ENCODE assay signal across 8 cellular contexts in the genomic region with DNA sequence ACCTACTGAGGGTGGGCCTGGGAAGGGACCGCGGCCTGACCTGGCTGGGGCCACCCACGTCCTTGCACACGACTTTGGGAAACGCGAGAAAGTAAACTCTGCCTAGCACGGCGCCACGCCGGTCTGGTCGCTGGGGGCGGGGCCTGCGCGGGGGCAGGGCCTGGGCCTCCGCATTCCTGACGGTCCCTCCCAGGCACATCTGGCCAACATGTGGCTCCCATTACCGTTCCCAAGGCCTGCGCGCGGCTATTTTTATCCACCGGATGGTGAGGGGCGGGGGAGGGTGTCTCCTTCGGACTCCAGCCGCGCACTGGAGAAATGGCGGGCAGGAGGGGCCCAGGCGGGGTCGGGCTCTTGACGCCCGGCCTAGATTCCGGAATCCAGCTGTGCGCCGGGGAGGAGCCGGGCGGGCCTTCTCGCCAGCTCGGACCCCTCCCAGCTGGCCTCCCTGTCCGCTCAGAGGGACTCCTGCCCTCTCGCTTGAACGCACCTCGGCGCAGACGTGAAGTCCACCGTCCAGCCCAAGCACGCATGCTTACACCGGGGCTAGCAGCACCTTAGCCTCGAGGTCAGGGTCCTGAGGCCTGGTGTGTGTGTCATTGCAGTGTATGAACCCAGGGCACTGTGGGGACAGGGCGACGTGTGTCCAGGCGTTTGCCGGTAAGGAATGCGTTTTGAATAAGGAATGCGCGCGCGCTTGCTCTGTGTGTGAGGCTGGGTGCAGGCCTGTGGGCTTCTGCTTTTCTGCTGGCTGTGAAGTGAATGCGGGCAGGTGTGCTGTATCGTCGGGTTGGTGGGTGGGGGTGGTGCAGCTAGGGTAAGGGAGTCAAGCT. TPM values are rescaled to one million over a fixed set of nuclear protein-coding genes. Genes with fewer than 3 reads are reported as not detected.
DNase-seq lines count a peak whose midpoint lies in the region; ATAC-seq and TF ChIP-seq lines count a peak whose summit lies in the region.

No MANE protein-coding gene starts in this region.

- peak overlapping the region; percentile 87 to 91 (median 88) for H3K4me3 Mint-ChIP-seq in nephron

- H3K4me1 ChIP-seq in fibroblast of lung (ENCODE audit: control insufficient read depth, extremely low read depth, insufficient read depth, low read length), result peaks cover 22% of the 10 kb centered on the region

- ATAC-seq in GM21390 (IDR thresholded peaks at IDR 0.05; ENCODE audit: unreplicated experiment), result no peak

- H3K27ac ChIP-seq in fibroblast of lung (ENCODE audit: insufficient read depth, low read length), result peak overlapping the region; percentile 96

- H3K9ac ChIP-seq in fibroblast of lung (ENCODE audit: insufficient read depth, low read length), result peak overlapping the region; percentile 94

- no peaks in the 10 kb centered on the region for H3K27me3 ChIP-seq in fibroblast of lung (ENCODE audit: control insufficient read depth, insufficient read depth, low read length)

- H3K27me3 Mint-ChIP-seq in nephron (ENCODE audit: low read depth), result no peaks in the 10 kb centered on the region

- H3K27ac Mint-ChIP-seq in nephron, result peak overlapping the region; percentile 94 to 100 (median 97)

- H3K4me1 Mint-ChIP-seq in nephron, result peaks cover 34% of the 10 kb centered on the region

- H3K79me2 ChIP-seq in fibroblast of lung (ENCODE audit: control insufficient read depth, insufficient read depth, low read length), result peaks cover 18% of the 10 kb centered on the region

- no peak overlapping the region for H2AFZ ChIP-seq in fibroblast of lung (ENCODE audit: low read length)

- H3K4me2 ChIP-seq in fibroblast of lung (ENCODE audit: extremely low read depth, insufficient read depth, low read length), result peak overlapping the region; percentile 95

- H4K20me1 ChIP-seq in fibroblast of lung (ENCODE audit: control insufficient read depth, extremely low read depth, insufficient read depth, low read length), result no peaks in the 10 kb centered on the region

- H3K9me3 Mint-ChIP-seq in nephron, result no peaks in the 10 kb centered on the region

- peak; percentile 36 for TF ChIP-seq POLR2A in GM15510 (IDR thresholded peaks at IDR 0.05; ENCODE audit: borderline replicate concordance, extremely low read depth, insufficient read length)

- H3K9me3 ChIP-seq in fibroblast of lung (ENCODE audit: control insufficient read depth, insufficient read depth, low read depth, low read length), result no peaks in the 10 kb centered on the region

- H3K36me3 ChIP-seq in fibroblast of lung (ENCODE audit: control insufficient read depth, insufficient read depth, low read length), result peaks cover 12% of the 10 kb centered on the region

- DNase-seq in fibroblast of lung (ENCODE audit: low read depth in 2 of 2) (peak; percentile 66 to 97), NCI-H524 treated with DMSO at 0.1 percent for 48 hours (lab: John Stamatoyannopoulos, UW) (no peak), GM19240 (ENCODE audit: insufficient read length, low spot score) (no peak), NK-92 (lab: John Stamatoyannopoulos, UW; ENCODE audit: unreplicated experiment) (no peak)

- TF ChIP-seq CTCF in WI38 (IDR thresholded peaks at IDR 0.05; ENCODE audit: low read depth, low read length), result no peak
- TF ChIP-seq CTCF in fibroblast of lung (conservative IDR thresholded peaks at IDR 0.05 in 1 of 2, IDR thresholded peaks at IDR 0.05 in 1 of 2; ENCODE audit: low read depth in 1 of 2, low read length in 2 of 2), result no peak
- no peak for TF ChIP-seq CTCF in nephron (IDR thresholded peaks at IDR 0.05; ENCODE audit: unreplicated experiment in 3 of 3)

- H3K4me3 ChIP-seq in WI38 (ENCODE audit: low read depth, low read length) (peak overlapping the region; percentile 84), fibroblast of lung (replicated peaks in 1 of 4; ENCODE audit: control extremely low read depth in 1 of 4, insufficient read depth in 1 of 4, low read depth in 3 of 4, low read length in 4 of 4) (peak overlapping the region; percentile 59 to 94 (median 87))

- peaks cover 19% of the 10 kb centered on the region for H3K36me3 Mint-ChIP-seq in nephron (ENCODE audit: low read depth)

RNA-seq across cellular contexts. Expression of a gene that starts 2.1 kb away (rescaled TPM):
- total RNA-seq in fibroblast of lung, result 199 and 248 TPM in 2 replicates
- 22.7 and 27.1 TPM in 2 replicates for polyA plus RNA-seq in fibroblast of lung
- polyA plus RNA-seq in fibroblast of lung (2012), result 104 and 144 TPM in 2 replicates
- 8.9 and 15.9 TPM in 2 replicates for polyA minus RNA-seq in fibroblast of lung (ENCODE audit: low replicate concordance)

RNA-seq across cellular contexts. Expression of a gene that starts 15.2 kb away (rescaled TPM):
- total RNA-seq in fibroblast of lung, result 2.8 and 3.3 TPM in 2 replicates
- polyA plus RNA-seq in fibroblast of lung, result 1.1 and 1.9 TPM in 2 replicates
- 2.0 and 3.7 TPM in 2 replicates for polyA plus RNA-seq in fibroblast of lung (2012)
- polyA minus RNA-seq in fibroblast of lung (ENCODE audit: low replicate concordance), result 1.3 and 1.7 TPM in 2 replicates

Comparison
In these comparisons a context has a peak if more than half of its experiments do, and no peak if none do; other contexts are left out.
1. DNase-seq: peak in fibroblast of lung (2 of 2); none in NCI-H524 treated with DMSO at 0.1 percent for 48 hours (single experiment), GM19240 (single experiment) and NK-92 (single experiment).